Comparison of ENCODE assay signal across 8 cellular contexts in genomic region chr19:13672480-13673175, GRCh38.
DNase-seq lines count a peak whose midpoint lies in the region; ATAC-seq and TF ChIP-seq lines count a peak whose summit lies in the region.
"Not testable (repeated sequence)": the region's sequence is repeated elsewhere in the genome, so short reads cannot be mapped to it uniquely, and the experiment has no call there.

No MANE protein-coding gene starts in this region.

- H3K27ac Mint-ChIP-seq in CD8-positive, alpha-beta T cell: not testable (repeated sequence)

- peak in 1 of 7 experiments; percentile 34 for DNase-seq in CD8-positive, alpha-beta T cell
- peak; percentile 6 to 21 for DNase-seq in NCI-H1930 (lab: John Stamatoyannopoulos, UW)
- peak; percentile 19 for DNase-seq in SIG-M5 treated with dmso at 0.1 percent for 504 hours (lab: John Stamatoyannopoulos, UW; ENCODE audit: unreplicated experiment)
- peak; percentile 36 for DNase-seq in activated CD4-positive, CD25-positive, alpha-beta regulatory T cell treated with anti-CD3 and anti-CD28 coated beads, Interleukin-2, amount 50 U/mL, for 72 hours
- peak; percentile 1 for DNase-seq in amniotic epithelial cell (ENCODE audit: low read depth)
- peak; percentile 27 for DNase-seq in glomerular visceral epithelial cell (ENCODE audit: extremely low spot score)
- peak; percentile 36 for DNase-seq in stimulated activated CD4-positive, alpha-beta T cell treated with anti-CD3 and anti-CD28 coated beads, Interleukin-1b, Interleukin-23, amount 100 ng/mL, for 48 hours

- peak; percentile 48 for ATAC-seq in CD8-positive, alpha-beta T cell

- H3K9me3 ChIP-seq in CD8-positive, alpha-beta T cell (ENCODE audit: low read length); HEK293 (ENCODE audit: control insufficient read depth, insufficient read depth, low read depth, low read length): not testable (repeated sequence)

- not testable (repeated sequence) for H3K4me3 Mint-ChIP-seq in CD8-positive, alpha-beta T cell

- intact Hi-C loops in CD8-positive, alpha-beta T cell (cut with DNase I, micrococcal nuclease): not testable (repeated sequence)

- not testable (repeated sequence) for H3K9me3 Mint-ChIP-seq in CD8-positive, alpha-beta T cell

- not testable (repeated sequence) for H3K27me3 ChIP-seq in CD8-positive, alpha-beta T cell (ENCODE audit: insufficient read depth, low read length)

- CTCF ChIA-PET in CD8-positive, alpha-beta T cell (lab: Charles Lee): interaction anchor here (0.6 kb wide), 1 partner anchor 12 kb away, joined by 4 read pairs; no protein-coding TSS in a partner anchor
- CTCF ChIA-PET in HEK293 (lab: Yijun Ruan, JAX): interaction anchor here (0.6 kb wide), 1 partner anchor 399 kb away, joined by 3 read pairs; no protein-coding TSS in a partner anchor

- H3K4me1 Mint-ChIP-seq in CD8-positive, alpha-beta T cell (ENCODE audit: low read depth): not testable (repeated sequence)

- TF ChIP-seq CTCF in CD8-positive, alpha-beta T cell (IDR thresholded peaks at IDR 0.05); HEK293 (tag by site-specific recombination; IDR thresholded peaks at IDR 0.05): not testable (repeated sequence)

- POLR2A ChIA-PET in CD8-positive, alpha-beta T cell (lab: Charles Lee); HEK293 (lab: Yijun Ruan, JAX): not testable (repeated sequence)

- H3K4me1 ChIP-seq in CD8-positive, alpha-beta T cell (ENCODE audit: insufficient read depth, low read length); HEK293 (ENCODE audit: control insufficient read depth, insufficient read depth, low read length): not testable (repeated sequence)

- H3K4me3 ChIP-seq in CD8-positive, alpha-beta T cell (ENCODE audit: low read depth, low read length); HEK293 (ENCODE audit: low read depth, low read length): not testable (repeated sequence)

- H3K36me3 Mint-ChIP-seq in CD8-positive, alpha-beta T cell: not testable (repeated sequence)

- not testable (repeated sequence) for H3K27me3 Mint-ChIP-seq in CD8-positive, alpha-beta T cell (ENCODE audit: low read depth)

- H3K36me3 ChIP-seq in CD8-positive, alpha-beta T cell (ENCODE audit: insufficient read depth, low read length); HEK293 (ENCODE audit: control insufficient read depth in 2 of 2, insufficient read depth in 1 of 2, low read length in 2 of 2): not testable (repeated sequence)

- not testable (repeated sequence) for H3K27ac ChIP-seq in CD8-positive, alpha-beta T cell (ENCODE audit: low read depth, low read length); HEK293 (ENCODE audit: extremely low read depth, low read depth, low read length)

TF ChIP-seq in HEK293, 187 proteins besides CTCF, POLR2A, EP300 and RAD21:
- TF ChIP-seq ATF2 (tag by site-specific recombination; IDR thresholded peaks at IDR 0.05; ENCODE audit: low read depth) (peak; percentile 87), ZNF518A (tag by site-specific recombination; conservative IDR thresholded peaks at IDR 0.05; ENCODE audit: low read depth) (peak; percentile 64), ZNF362 (tag by site-specific recombination; IDR thresholded peaks at IDR 0.05) (peak; percentile 80; the same call in 1 of the 2 replicates), ZNF76 (tag by site-specific recombination; IDR thresholded peaks at IDR 0.05; ENCODE audit: borderline replicate concordance, low read depth) (0 out of 2 replicates have a peak, but pooled peaks have one; percentile 16), ZBTB21 (tag by site-specific recombination; IDR thresholded peaks at IDR 0.05) (peak; percentile 95), ZNF629 (tag by site-specific recombination; IDR thresholded peaks at IDR 0.05) (peak; percentile 78)
TF ChIP-seq in HEK293: peak in this region for 6; not testable (repeated sequence) for 181.
